ENCODE assay signal across 19 cellular contexts in the genomic region with DNA sequence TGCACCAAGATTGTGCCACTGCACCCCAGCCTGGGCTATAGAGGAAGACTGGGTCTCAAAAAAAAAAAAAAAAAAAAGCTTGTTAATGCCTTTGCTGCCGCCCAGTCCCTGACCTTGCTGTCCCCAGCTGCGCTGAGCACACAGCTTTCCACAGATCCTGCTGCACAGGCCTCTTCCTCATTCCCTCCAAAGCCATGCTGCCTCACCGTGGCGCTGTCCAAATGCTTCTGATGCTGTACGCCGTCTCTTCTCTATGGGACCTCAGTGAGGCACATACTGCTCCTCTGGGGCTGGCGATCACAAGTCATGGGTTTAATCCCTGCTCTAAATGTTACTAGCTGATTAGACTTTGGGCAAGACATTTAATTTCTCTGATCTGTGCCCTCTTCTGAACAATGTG.
A peak's percentile ranks its signal among the peaks of the same experiment; 100 is the strongest.
DNase-seq lines count a peak whose midpoint lies in the region; ATAC-seq and TF ChIP-seq lines count a peak whose summit lies in the region.
"Had no signal": no experiment of that assay in that cellular context is flagged by ENCODE, and none has a peak within 500 bp of the region (broad histone marks: within the 10 kb centered on the region; RNA-seq: fewer than 3 reads in every experiment).

No MANE protein-coding gene starts in this region.

- H2BK120ac ChIP-seq in IMR-90 (ENCODE audit: low read depth, low read length): no peak overlapping the region

- H3K36me3 ChIP-seq in left ventricle myocardium inferior: no peaks in the 10 kb centered on the region
- no peaks in the 10 kb centered on the region for H3K36me3 ChIP-seq in IMR-90 (ENCODE audit: control insufficient read depth, insufficient read depth, low read length)
- no peaks in the 10 kb centered on the region for H3K36me3 ChIP-seq in WERI-Rb-1
- H3K36me3 ChIP-seq in neural progenitor cell: no peaks in the 10 kb centered on the region
- no peaks in the 10 kb centered on the region for H3K36me3 ChIP-seq in BE2C
- H3K36me3 ChIP-seq: SJSA1 had no signal

- H2AK5ac ChIP-seq in IMR-90 (ENCODE audit: low read depth, low read length): no peak overlapping the region

- H3K56ac ChIP-seq in IMR-90 (ENCODE audit: extremely low read depth, insufficient read depth, low read length): no peak overlapping the region

- H3K9me3 ChIP-seq in left ventricle myocardium inferior (replicated peaks): no peaks in the 10 kb centered on the region
- no peaks in the 10 kb centered on the region for H3K9me3 ChIP-seq in IMR-90 (ENCODE audit: control insufficient read depth, insufficient read depth, low read length)
- H3K9me3 ChIP-seq in WERI-Rb-1 (ENCODE audit: severe bottlenecking): no peaks in the 10 kb centered on the region
- H3K9me3 ChIP-seq in neural progenitor cell (ENCODE audit: low read depth): no peaks in the 10 kb centered on the region
- H3K9me3 ChIP-seq in BE2C: no peaks in the 10 kb centered on the region
- H3K9me3 ChIP-seq: SJSA1 had no signal

- 93% methylated on average over 2 of the region's 7 CpGs; no CpG with 5 or more reads in 1 of the 2 experiments for WGBS in IMR-90 (ENCODE audit: extremely low coverage in 2 of 2, insufficient read length in 1 of 2), 2 experiments

- H3K9ac ChIP-seq in IMR-90 (ENCODE audit: low read depth, low read length): no peak overlapping the region
- no peak overlapping the region for H3K9ac ChIP-seq in neural progenitor cell

- POLR2A ChIA-PET in IMR-90 (lab: Charles Lee; ENCODE audit: unreplicated experiment): interaction anchor here (0.5 kb wide), 1 partner anchor 186 kb away, joined by 3 read pairs; no protein-coding TSS in a partner anchor

- H2BK5ac ChIP-seq in IMR-90 (ENCODE audit: low read depth, low read length, poor library complexity, severe bottlenecking): no peak overlapping the region

- no peak overlapping the region for H4K8ac ChIP-seq in IMR-90 (ENCODE audit: low read depth in 2 of 2, low read length in 2 of 2)

- no peaks in the 10 kb centered on the region for H3K9me1 ChIP-seq in IMR-90 (ENCODE audit: insufficient read depth, low read length)

- DNase-seq in left ventricle myocardium inferior (peak; percentile 16), cardiac septum (ENCODE audit: low spot score) (no peak), IMR-90 (no peak), WERI-Rb-1 (peak; percentile 21), neural progenitor cell (ENCODE audit: low spot score) (peak; percentile 11), DMS 273 (lab: John Stamatoyannopoulos, UW; ENCODE audit: unreplicated experiment) (no peak), BE2C (no peak)
- DNase-seq: C1 segment of cervical spinal cord; CD8-positive, alpha-beta memory T cell; DMS79 treated with DMSO at 0.1 percent for 48 hours; H7; KBM-7; NCI-H1105 treated with DMSO at 0.1 percent for 48 hours; NCI-H1694 treated with DMSO at 0.1 percent for 48 hours; NCI-H2107; NCI-H510A; NCI-H774; PC-9 had no signal

- H4K20me1 ChIP-seq in IMR-90 (ENCODE audit: insufficient read depth, low read length) (no peaks in the 10 kb centered on the region), neural progenitor cell (ENCODE audit: low read depth) (no peaks in the 10 kb centered on the region)

- no peak for ATAC-seq in IMR-90 (ENCODE audit: low read depth)

- in situ Hi-C loops in IMR-90 (cut with MboI; ENCODE audit: low sequenced_read_pairs): no loop called here

- H3K27me3 Mint-ChIP-seq in neural progenitor cell (ENCODE audit: insufficient read depth, low read depth): no peaks in the 10 kb centered on the region
- H3K27me3 Mint-ChIP-seq: CD8-positive, alpha-beta memory T cell had no signal

- TF ChIP-seq CTCF in left ventricle myocardium inferior (IDR thresholded peaks at IDR 0.05; ENCODE audit: borderline replicate concordance): no peak
- TF ChIP-seq CTCF in IMR-90 (conservative IDR thresholded peaks at IDR 0.05; ENCODE audit: low read depth, low read length): no peak
- no peak for TF ChIP-seq CTCF in WERI-Rb-1 (IDR thresholded peaks at IDR 0.05; ENCODE audit: low read depth, low read length)
- TF ChIP-seq CTCF in neural progenitor cell (IDR thresholded peaks at IDR 0.05): no peak
- TF ChIP-seq CTCF in BE2C (IDR thresholded peaks at IDR 0.05; ENCODE audit: low read depth, low read length): no peak

- CTCF ChIA-PET in IMR-90 (lab: Yijun Ruan, JAX): interaction anchor here (0.5 kb wide), 1 partner anchor 9 kb away, joined by 3 read pairs; no protein-coding TSS in a partner anchor

- dilution Hi-C loops in IMR-90 (cut with HindIII; ENCODE audit: low sequenced_read_pairs, unreplicated experiment): no loop called here

- H2BK15ac ChIP-seq in IMR-90 (ENCODE audit: low read depth, low read length): no peak overlapping the region

- H3F3A ChIP-seq in neural progenitor cell (ENCODE audit: low read depth): no peaks in the 10 kb centered on the region

- H3K23ac ChIP-seq in IMR-90 (ENCODE audit: low read depth, low read length): no peak overlapping the region

- no TSS peak for BruUV-seq in IMR-90 (replicated peaks; lab: Mats Ljungman, UMichigan)

- H3K4ac ChIP-seq in IMR-90 (ENCODE audit: low read depth, low read length): no peak overlapping the region

- H3K9me3 Mint-ChIP-seq in neural progenitor cell: no peaks in the 10 kb centered on the region

- no peak overlapping the region for H3K4me2 ChIP-seq in IMR-90 (ENCODE audit: low read depth, low read length)
- no peak overlapping the region for H3K4me2 ChIP-seq in neural progenitor cell
- H3K4me2 ChIP-seq: PC-9 had no signal

- H3K4me3 Mint-ChIP-seq in neural progenitor cell: no peak overlapping the region
- H3K4me3 Mint-ChIP-seq: CD8-positive, alpha-beta memory T cell had no signal

- no peak overlapping the region for H3K27ac Mint-ChIP-seq in neural progenitor cell
- H3K27ac Mint-ChIP-seq: CD8-positive, alpha-beta memory T cell had no signal

- no peak overlapping the region for H2BK20ac ChIP-seq in IMR-90 (ENCODE audit: low read depth, low read length)

- H3K27ac ChIP-seq in left ventricle myocardium inferior (replicated peaks): no peak overlapping the region
- H3K27ac ChIP-seq in IMR-90 (ENCODE audit: insufficient read depth, low read length): no peak overlapping the region
- no peak overlapping the region for H3K27ac ChIP-seq in WERI-Rb-1
- H3K27ac ChIP-seq in neural progenitor cell: no peak overlapping the region
- H3K27ac ChIP-seq: PC-9, SJSA1 had no signal

- no peak overlapping the region for H4K5ac ChIP-seq in IMR-90 (ENCODE audit: low read depth, low read length)

- no peak overlapping the region for H3K18ac ChIP-seq in IMR-90 (ENCODE audit: low read depth, low read length)

- H2AK9ac ChIP-seq in IMR-90 (replicated peaks; ENCODE audit: low read depth, low read length, poor library complexity): peak overlapping the region; percentile 67

- no peak overlapping the region for H2AFZ ChIP-seq in IMR-90 (replicated peaks; ENCODE audit: low read length, poor library complexity)
- H2AFZ ChIP-seq in neural progenitor cell (replicated peaks): no peak overlapping the region
- H2AFZ ChIP-seq: PC-9 had no signal

- H3K79me2 ChIP-seq in neural progenitor cell (ENCODE audit: low read depth): peaks cover 13% of the 10 kb centered on the region

- H3K4me3 ChIP-seq in left ventricle myocardium inferior: no peak overlapping the region
- no peak overlapping the region for H3K4me3 ChIP-seq in IMR-90 (ENCODE audit: insufficient read depth, low read depth, low read length)
- H3K4me3 ChIP-seq in WERI-Rb-1 (ENCODE audit: low read depth, low read length): no peak overlapping the region
- no peak overlapping the region for H3K4me3 ChIP-seq in neural progenitor cell
- no peak overlapping the region for H3K4me3 ChIP-seq in BE2C (ENCODE audit: low read depth, low read length)
- H3K4me3 ChIP-seq: PC-9, SJSA1 had no signal

- no peaks in the 10 kb centered on the region for H3K36me3 Mint-ChIP-seq in neural progenitor cell
- H3K36me3 Mint-ChIP-seq: CD8-positive, alpha-beta memory T cell had no signal

- H3K79me1 ChIP-seq in IMR-90 (ENCODE audit: low read depth in 1 of 2, low read length in 2 of 2): peaks cover 12 to 26% of the 10 kb centered on the region in 2 experiments; a peak in 2 of 4 replicates

- H3K4me1 ChIP-seq in left ventricle myocardium inferior (peaks cover 46% of the 10 kb centered on the region), IMR-90 (ENCODE audit: control insufficient read depth, insufficient read depth, low read length) (peaks cover 2% of the 10 kb centered on the region), neural progenitor cell (no peaks in the 10 kb centered on the region), BE2C (peaks cover 7% of the 10 kb centered on the region)
- H3K4me1 ChIP-seq: SJSA1 had no signal

- TF ChIP-seq RAD21 in IMR-90 (IDR thresholded peaks at IDR 0.05; ENCODE audit: low read length): no peak

- H3K4me1 Mint-ChIP-seq in neural progenitor cell: no peaks in the 10 kb centered on the region
- H3K4me1 Mint-ChIP-seq: CD8-positive, alpha-beta memory T cell had no signal

- no peak overlapping the region for H3K14ac ChIP-seq in IMR-90 (replicated peaks; ENCODE audit: low read depth, low read length)

- no peaks in the 10 kb centered on the region for H3K27me3 ChIP-seq in left ventricle myocardium inferior (ENCODE audit: low read depth)
- H3K27me3 ChIP-seq in IMR-90 (ENCODE audit: control insufficient read depth, insufficient read depth, low read length): no peaks in the 10 kb centered on the region
- H3K27me3 ChIP-seq in WERI-Rb-1 (ENCODE audit: insufficient read depth, low read depth, severe bottlenecking): no peaks in the 10 kb centered on the region
- H3K27me3 ChIP-seq in neural progenitor cell: no peaks in the 10 kb centered on the region
- no peaks in the 10 kb centered on the region for H3K27me3 ChIP-seq in BE2C
- H3K27me3 ChIP-seq: SJSA1 had no signal

- intact Hi-C loops in left ventricle myocardium inferior (cut with micrococcal nuclease) (no loop called here), cardiac septum (cut with DNase I) (no loop called here), IMR-90 (cut with micrococcal nuclease) (no loop called here)

- H4K91ac ChIP-seq in IMR-90 (ENCODE audit: insufficient read depth, low read depth, low read length): no peak overlapping the region

- no peak for TF ChIP-seq POLR2A in IMR-90 (IDR thresholded peaks at IDR 0.05; ENCODE audit: low read depth, low read length)

TF ChIP-seq in IMR-90, 13 proteins besides CTCF, POLR2A, EP300 and RAD21 (continues in another document):
- TF ChIP-seq RCOR1 (IDR thresholded peaks at IDR 0.05; ENCODE audit: insufficient replicate concordance, low read length) (no peak), RFX5 (IDR thresholded peaks at IDR 0.05; ENCODE audit: low read depth, low read length) (no peak), SMC3 (IDR thresholded peaks at IDR 0.05; ENCODE audit: low read depth, low read length) (no peak), NFE2L2 (IDR thresholded peaks at IDR 0.05; ENCODE audit: low read depth, low read length) (no peak), MAFK (IDR thresholded peaks at IDR 0.05; ENCODE audit: low read depth, low read length) (no peak), MAZ (IDR thresholded peaks at IDR 0.05; ENCODE audit: borderline replicate concordance, low read depth, low read length) (no peak), CHD1 (IDR thresholded peaks at IDR 0.05; ENCODE audit: low read depth, low read length) (no peak)

Comparison
In these comparisons a context has a peak if more than half of its experiments do, and no peak if none do; other contexts are left out.
1. DNase-seq: peak in left ventricle myocardium inferior (single experiment), WERI-Rb-1 (single experiment) and neural progenitor cell (single experiment); none in cardiac septum (single experiment), IMR-90 (single experiment), DMS 273 (single experiment) and BE2C (single experiment).